ENCODE assay signal across 1 cellular context in the genomic region with DNA sequence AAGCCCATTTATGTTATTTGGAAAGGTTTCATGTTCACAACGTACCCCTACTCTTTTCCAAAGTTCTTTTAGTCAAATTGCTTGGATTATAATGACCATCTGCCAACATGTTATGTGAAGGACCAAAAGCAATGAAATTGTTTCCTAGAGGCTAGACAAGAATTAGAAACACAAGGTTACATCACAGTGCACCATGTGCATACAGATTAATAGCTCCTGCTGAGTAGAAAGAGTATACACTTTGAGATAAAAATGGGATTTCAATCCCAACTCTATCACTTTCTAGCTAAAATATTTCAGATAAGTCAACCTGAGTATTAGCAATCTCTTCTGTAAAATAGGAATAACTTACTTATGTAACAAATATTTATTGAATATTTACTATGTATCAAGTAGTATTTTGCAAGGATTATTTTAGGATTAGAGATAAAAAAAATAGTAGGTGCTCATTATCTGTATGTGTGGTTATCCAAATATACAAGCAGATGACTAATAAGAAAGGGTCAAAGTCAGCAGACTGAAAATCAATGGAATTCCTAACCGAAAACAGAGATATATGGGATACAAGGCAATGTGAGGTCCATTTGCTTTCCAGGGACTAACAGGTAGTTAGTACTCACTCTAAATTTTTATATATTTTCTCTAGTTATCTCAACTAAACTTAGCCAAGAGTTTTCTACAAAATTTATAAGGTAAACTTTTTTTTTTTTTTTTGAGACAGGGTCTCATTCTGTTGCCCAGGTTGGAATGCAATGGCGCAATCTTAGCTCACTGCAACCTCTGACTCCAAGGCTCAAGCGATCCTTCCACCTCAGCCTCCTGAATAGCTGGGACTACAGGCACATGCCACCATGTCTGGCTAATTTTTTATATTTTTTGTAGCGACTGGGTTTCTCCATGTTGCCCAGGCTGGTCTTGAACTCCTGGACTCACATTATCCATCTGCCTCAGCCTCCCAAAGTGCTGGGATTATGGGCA.
TF ChIP-seq lines count a peak whose summit lies in the region.

No MANE protein-coding gene starts in this region.

TF ChIP-seq in HepG2, 621 proteins besides CTCF, POLR2A, EP300 and RAD21 (continued from another document):
- TF ChIP-seq PAXIP1 (CRISPR knock-in tag; conservative IDR thresholded peaks at IDR 0.05): peak; percentile 32
- no peak for TF ChIP-seq ZNF230 (CRISPR knock-in tag; IDR thresholded peaks at IDR 0.05)
- no peak for TF ChIP-seq PHF20 (CRISPR knock-in tag; IDR thresholded peaks at IDR 0.05)
- TF ChIP-seq ZNF879 (CRISPR knock-in tag; IDR thresholded peaks at IDR 0.05): no peak
- no peak for TF ChIP-seq NFIB (CRISPR knock-in tag; IDR thresholded peaks at IDR 0.05; ENCODE audit: borderline replicate concordance)
- TF ChIP-seq CEBPG (CRISPR knock-in tag; IDR thresholded peaks at IDR 0.05): peak; percentile 43; the same call in 1 of the 2 replicates
- no peak for TF ChIP-seq ZNF292 (CRISPR knock-in tag; IDR thresholded peaks at IDR 0.05; ENCODE audit: borderline replicate concordance, low read depth)
- peak; percentile 32; the same call in 1 of the 2 replicates for TF ChIP-seq GATAD2A (CRISPR knock-in tag; IDR thresholded peaks at IDR 0.05)
- peak; percentile 82 for TF ChIP-seq BCL6 (CRISPR knock-in tag; IDR thresholded peaks at IDR 0.05)
- TF ChIP-seq ZNF160 (CRISPR knock-in tag; IDR thresholded peaks at IDR 0.05): no peak
- TF ChIP-seq, protein P1, sequence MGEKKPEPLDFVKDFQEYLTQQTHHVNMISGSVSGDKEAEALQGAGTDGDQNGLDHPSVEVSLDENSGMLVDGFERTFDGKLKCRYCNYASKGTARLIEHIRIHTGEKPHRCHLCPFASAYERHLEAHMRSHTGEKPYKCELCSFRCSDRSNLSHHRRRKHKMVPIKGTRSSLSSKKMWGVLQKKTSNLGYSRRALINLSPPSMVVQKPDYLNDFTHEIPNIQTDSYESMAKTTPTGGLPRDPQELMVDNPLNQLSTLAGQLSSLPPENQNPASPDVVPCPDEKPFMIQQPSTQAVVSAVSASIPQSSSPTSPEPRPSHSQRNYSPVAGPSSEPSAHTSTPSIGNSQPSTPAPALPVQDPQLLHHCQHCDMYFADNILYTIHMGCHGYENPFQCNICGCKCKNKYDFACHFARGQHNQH (CRISPR knock-in tag; IDR thresholded peaks at IDR 0.05): no peak
- no peak for TF ChIP-seq GMEB1 (CRISPR knock-in tag; IDR thresholded peaks at IDR 0.05; ENCODE audit: borderline replicate concordance)
- TF ChIP-seq MYNN (CRISPR knock-in tag; IDR thresholded peaks at IDR 0.05; ENCODE audit: low read depth): no peak
- TF ChIP-seq SRSF1 (optimal IDR thresholded peaks at IDR 0.05; ENCODE audit: low read depth, low read length): no peak
- 0 out of 2 replicates have a peak, but pooled peaks have one; percentile 27 for TF ChIP-seq RCOR2 (CRISPR knock-in tag; IDR thresholded peaks at IDR 0.05)
- TF ChIP-seq, protein P2, sequence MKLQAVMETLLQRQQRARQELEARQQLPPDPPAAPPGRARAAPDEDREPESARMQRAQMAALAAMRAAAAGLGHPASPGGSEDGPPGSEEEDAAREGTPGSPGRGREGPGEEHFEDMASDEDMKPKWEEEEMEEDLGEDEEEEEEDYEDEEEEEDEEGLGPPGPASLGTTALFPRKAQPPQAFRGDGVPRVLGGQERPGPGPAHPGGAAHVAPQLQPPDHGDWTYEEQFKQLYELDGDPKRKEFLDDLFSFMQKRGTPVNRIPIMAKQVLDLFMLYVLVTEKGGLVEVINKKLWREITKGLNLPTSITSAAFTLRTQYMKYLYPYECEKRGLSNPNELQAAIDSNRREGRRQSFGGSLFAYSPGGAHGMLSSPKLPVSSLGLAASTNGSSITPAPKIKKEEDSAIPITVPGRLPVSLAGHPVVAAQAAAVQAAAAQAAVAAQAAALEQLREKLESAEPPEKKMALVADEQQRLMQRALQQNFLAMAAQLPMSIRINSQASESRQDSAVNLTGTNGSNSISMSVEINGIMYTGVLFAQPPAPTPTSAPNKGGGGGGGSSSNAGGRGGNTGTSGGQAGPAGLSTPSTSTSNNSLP (IDR thresholded peaks at IDR 0.05; ENCODE audit: low read depth, low read length): peak; percentile 88
- TF ChIP-seq, protein P3, sequence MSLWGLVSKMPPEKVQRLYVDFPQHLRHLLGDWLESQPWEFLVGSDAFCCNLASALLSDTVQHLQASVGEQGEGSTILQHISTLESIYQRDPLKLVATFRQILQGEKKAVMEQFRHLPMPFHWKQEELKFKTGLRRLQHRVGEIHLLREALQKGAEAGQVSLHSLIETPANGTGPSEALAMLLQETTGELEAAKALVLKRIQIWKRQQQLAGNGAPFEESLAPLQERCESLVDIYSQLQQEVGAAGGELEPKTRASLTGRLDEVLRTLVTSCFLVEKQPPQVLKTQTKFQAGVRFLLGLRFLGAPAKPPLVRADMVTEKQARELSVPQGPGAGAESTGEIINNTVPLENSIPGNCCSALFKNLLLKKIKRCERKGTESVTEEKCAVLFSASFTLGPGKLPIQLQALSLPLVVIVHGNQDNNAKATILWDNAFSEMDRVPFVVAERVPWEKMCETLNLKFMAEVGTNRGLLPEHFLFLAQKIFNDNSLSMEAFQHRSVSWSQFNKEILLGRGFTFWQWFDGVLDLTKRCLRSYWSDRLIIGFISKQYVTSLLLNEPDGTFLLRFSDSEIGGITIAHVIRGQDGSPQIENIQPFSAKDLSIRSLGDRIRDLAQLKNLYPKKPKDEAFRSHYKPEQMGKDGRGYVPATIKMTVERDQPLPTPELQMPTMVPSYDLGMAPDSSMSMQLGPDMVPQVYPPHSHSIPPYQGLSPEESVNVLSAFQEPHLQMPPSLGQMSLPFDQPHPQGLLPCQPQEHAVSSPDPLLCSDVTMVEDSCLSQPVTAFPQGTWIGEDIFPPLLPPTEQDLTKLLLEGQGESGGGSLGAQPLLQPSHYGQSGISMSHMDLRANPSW (CRISPR knock-in tag; IDR thresholded peaks at IDR 0.05; ENCODE audit: borderline replicate concordance): no peak
- TF ChIP-seq, protein P4, sequence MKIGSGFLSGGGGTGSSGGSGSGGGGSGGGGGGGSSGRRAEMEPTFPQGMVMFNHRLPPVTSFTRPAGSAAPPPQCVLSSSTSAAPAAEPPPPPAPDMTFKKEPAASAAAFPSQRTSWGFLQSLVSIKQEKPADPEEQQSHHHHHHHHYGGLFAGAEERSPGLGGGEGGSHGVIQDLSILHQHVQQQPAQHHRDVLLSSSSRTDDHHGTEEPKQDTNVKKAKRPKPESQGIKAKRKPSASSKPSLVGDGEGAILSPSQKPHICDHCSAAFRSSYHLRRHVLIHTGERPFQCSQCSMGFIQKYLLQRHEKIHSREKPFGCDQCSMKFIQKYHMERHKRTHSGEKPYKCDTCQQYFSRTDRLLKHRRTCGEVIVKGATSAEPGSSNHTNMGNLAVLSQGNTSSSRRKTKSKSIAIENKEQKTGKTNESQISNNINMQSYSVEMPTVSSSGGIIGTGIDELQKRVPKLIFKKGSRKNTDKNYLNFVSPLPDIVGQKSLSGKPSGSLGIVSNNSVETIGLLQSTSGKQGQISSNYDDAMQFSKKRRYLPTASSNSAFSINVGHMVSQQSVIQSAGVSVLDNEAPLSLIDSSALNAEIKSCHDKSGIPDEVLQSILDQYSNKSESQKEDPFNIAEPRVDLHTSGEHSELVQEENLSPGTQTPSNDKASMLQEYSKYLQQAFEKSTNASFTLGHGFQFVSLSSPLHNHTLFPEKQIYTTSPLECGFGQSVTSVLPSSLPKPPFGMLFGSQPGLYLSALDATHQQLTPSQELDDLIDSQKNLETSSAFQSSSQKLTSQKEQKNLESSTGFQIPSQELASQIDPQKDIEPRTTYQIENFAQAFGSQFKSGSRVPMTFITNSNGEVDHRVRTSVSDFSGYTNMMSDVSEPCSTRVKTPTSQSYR (CRISPR knock-in tag; IDR thresholded peaks at IDR 0.05; ENCODE audit: borderline replicate concordance): no peak
- no peak for TF ChIP-seq ATF7 (IDR thresholded peaks at IDR 0.05)
- no peak for TF ChIP-seq ATF7 (CRISPR knock-in tag; IDR thresholded peaks at IDR 0.05)
- peak; percentile 53 for TF ChIP-seq POGZ (CRISPR knock-in tag; IDR thresholded peaks at IDR 0.05)
- TF ChIP-seq, protein P5, sequence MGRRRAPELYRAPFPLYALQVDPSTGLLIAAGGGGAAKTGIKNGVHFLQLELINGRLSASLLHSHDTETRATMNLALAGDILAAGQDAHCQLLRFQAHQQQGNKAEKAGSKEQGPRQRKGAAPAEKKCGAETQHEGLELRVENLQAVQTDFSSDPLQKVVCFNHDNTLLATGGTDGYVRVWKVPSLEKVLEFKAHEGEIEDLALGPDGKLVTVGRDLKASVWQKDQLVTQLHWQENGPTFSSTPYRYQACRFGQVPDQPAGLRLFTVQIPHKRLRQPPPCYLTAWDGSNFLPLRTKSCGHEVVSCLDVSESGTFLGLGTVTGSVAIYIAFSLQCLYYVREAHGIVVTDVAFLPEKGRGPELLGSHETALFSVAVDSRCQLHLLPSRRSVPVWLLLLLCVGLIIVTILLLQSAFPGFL (CRISPR knock-in tag; IDR thresholded peaks at IDR 0.05): no peak
- 0 out of 2 replicates have a peak, but pooled peaks have one; percentile 4 for TF ChIP-seq HDAC2 (CRISPR knock-in tag; IDR thresholded peaks at IDR 0.05)
- TF ChIP-seq ZNF33B (CRISPR knock-in tag; IDR thresholded peaks at IDR 0.05): no peak
- peak; percentile 59; the same call in 1 of the 2 replicates for TF ChIP-seq FOSL1 (CRISPR knock-in tag; IDR thresholded peaks at IDR 0.05; ENCODE audit: borderline replicate concordance)
- no peak for TF ChIP-seq GTF2F1 (IDR thresholded peaks at IDR 0.05; ENCODE audit: low read length)
- TF ChIP-seq ZNF580 (CRISPR knock-in tag; IDR thresholded peaks at IDR 0.05; ENCODE audit: borderline replicate concordance, low read depth): no peak
- no peak for TF ChIP-seq ISL2 (CRISPR knock-in tag; IDR thresholded peaks at IDR 0.05)
- peak; percentile 99 for TF ChIP-seq ZNF205 (CRISPR knock-in tag; IDR thresholded peaks at IDR 0.05)
- peak; percentile 37; the same call in 1 of the 2 replicates for TF ChIP-seq HNF4G (IDR thresholded peaks at IDR 0.05; ENCODE audit: borderline replicate concordance, low read depth, low read length)
- TF ChIP-seq HNF4G (CRISPR knock-in tag; IDR thresholded peaks at IDR 0.05; ENCODE audit: borderline replicate concordance, low read depth): no peak
- TF ChIP-seq FOXA3 (CRISPR knock-in tag; IDR thresholded peaks at IDR 0.05): peak; percentile 30; the same call in 1 of the 2 replicates
- no peak for TF ChIP-seq KLF13 (CRISPR knock-in tag; IDR thresholded peaks at IDR 0.05)
- peak; percentile 83 for TF ChIP-seq ONECUT2 (CRISPR knock-in tag; IDR thresholded peaks at IDR 0.05)
- TF ChIP-seq, protein P6, sequence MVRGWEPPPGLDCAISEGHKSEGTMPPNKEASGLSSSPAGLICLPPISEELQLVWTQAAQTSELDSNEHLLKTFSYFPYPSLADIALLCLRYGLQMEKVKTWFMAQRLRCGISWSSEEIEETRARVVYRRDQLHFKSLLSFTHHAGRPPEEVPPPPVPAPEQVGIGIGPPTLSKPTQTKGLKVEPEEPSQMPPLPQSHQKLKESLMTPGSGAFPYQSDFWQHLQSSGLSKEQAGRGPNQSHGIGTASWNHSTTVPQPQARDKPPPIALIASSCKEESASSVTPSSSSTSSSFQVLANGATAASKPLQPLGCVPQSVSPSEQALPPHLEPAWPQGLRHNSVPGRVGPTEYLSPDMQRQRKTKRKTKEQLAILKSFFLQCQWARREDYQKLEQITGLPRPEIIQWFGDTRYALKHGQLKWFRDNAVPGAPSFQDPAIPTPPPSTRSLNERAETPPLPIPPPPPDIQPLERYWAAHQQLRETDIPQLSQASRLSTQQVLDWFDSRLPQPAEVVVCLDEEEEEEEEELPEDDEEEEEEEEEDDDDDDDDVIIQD (CRISPR knock-in tag; IDR thresholded peaks at IDR 0.05; ENCODE audit: low read depth): peak; percentile 65; the same call in 1 of the 2 replicates
- no peak for TF ChIP-seq THYN1 (CRISPR knock-in tag; IDR thresholded peaks at IDR 0.05; ENCODE audit: borderline replicate concordance, low read depth)
TF ChIP-seq in HepG2: peak in this region for 24.
